1 cellular context compared by ENCODE assay signal in genomic region chr17:62763891-62764600, GRCh38.
TF ChIP-seq lines count a peak whose summit lies in the region.

No MANE protein-coding gene starts in this region.

TF ChIP-seq in K562, 482 proteins besides CTCF, POLR2A, EP300 and RAD21 (continued from another document):
- TF ChIP-seq, protein P1, sequence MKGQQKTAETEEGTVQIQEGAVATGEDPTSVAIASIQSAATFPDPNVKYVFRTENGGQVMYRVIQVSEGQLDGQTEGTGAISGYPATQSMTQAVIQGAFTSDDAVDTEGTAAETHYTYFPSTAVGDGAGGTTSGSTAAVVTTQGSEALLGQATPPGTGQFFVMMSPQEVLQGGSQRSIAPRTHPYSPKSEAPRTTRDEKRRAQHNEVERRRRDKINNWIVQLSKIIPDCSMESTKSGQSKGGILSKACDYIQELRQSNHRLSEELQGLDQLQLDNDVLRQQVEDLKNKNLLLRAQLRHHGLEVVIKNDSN (CRISPR knock-in tag; IDR thresholded peaks at IDR 0.05): peak; percentile 70
- peak; percentile 80 for TF ChIP-seq RAD51 (IDR thresholded peaks at IDR 0.05; ENCODE audit: borderline replicate concordance, low read depth)
- TF ChIP-seq TOE1 (IDR thresholded peaks at IDR 0.05; ENCODE audit: borderline replicate concordance): peak; percentile 81; the same call in 1 of the 2 replicates
- TF ChIP-seq TOE1 (CRISPR knock-in tag; IDR thresholded peaks at IDR 0.05; ENCODE audit: borderline replicate concordance, low read depth): no peak
- no peak for TF ChIP-seq ZNF408 (CRISPR knock-in tag; IDR thresholded peaks at IDR 0.05; ENCODE audit: low read depth)
- TF ChIP-seq ZNF507 (tag; conservative IDR thresholded peaks at IDR 0.05): no peak
- 0 out of 2 replicates have a peak, but pooled peaks have one; percentile 19 for TF ChIP-seq PKNOX1 (IDR thresholded peaks at IDR 0.05)
- TF ChIP-seq HCFC1 (IDR thresholded peaks at IDR 0.05; ENCODE audit: low read depth, low read length): no peak
- peak in 1 of 2 experiments; percentile 80 for TF ChIP-seq AFF1 (IDR thresholded peaks at IDR 0.05; ENCODE audit: low read depth in 1 of 2, partially characterized antibody in 2 of 2)
- TF ChIP-seq ZNF133 (CRISPR knock-in tag; IDR thresholded peaks at IDR 0.05): no peak
